8 cellular contexts compared by ENCODE assay signal in genomic region chr13:112969692-112970338, GRCh38. TPM values are rescaled to one million over a fixed set of nuclear protein-coding genes. Genes with fewer than 3 reads are reported as not detected.
A peak's percentile ranks its signal among the peaks of the same experiment; 100 is the strongest.
DNase-seq lines count a peak whose midpoint lies in the region; ATAC-seq and TF ChIP-seq lines count a peak whose summit lies in the region.

No MANE protein-coding gene starts in this region.

- peaks cover 21% of the 10 kb centered on the region for H3K4me1 Mint-ChIP-seq in activated T-cell treated with anti-CD3 and anti-CD28 coated beads, Interleukin-2, amount 50 U/mL, for 24 hours (ENCODE audit: low read depth)
- peaks cover 9% of the 10 kb centered on the region for H3K4me1 Mint-ChIP-seq in activated T-helper 1 cell treated with anti-CD3 and anti-CD28 coated beads, Interleukin-12 subunit alpha, Interleukin-12 subunit beta, Interleukin-2, Interleukin-4 antibody, amounts not matched to agents 30 ng/mL and 10 ng/mL and 1 ng/mL, durations not matched to agents 14 hours and 24 hours and 36 hours (ENCODE audit: low read depth)

- H3K4me3 Mint-ChIP-seq in activated T-cell treated with anti-CD3 and anti-CD28 coated beads, Interleukin-2, amount 50 U/mL, for 24 hours = peak overlapping the region; percentile 85
- H3K4me3 Mint-ChIP-seq in activated T-helper 1 cell treated with anti-CD3 and anti-CD28 coated beads, Interleukin-12 subunit alpha, Interleukin-12 subunit beta, Interleukin-2, Interleukin-4 antibody, amounts not matched to agents 30 ng/mL and 10 ng/mL and 1 ng/mL, durations not matched to agents 14 hours and 24 hours and 36 hours = peak overlapping the region; percentile 81

- DNase-seq in activated T-cell treated with anti-CD3 and anti-CD28 coated beads, Interleukin-2, amount 50 U/mL, for 24 hours = no peak
- DNase-seq in activated T-cell treated with anti-CD3 and anti-CD28 coated beads, Interleukin-2, amount 50 U/mL, for 48 hours = no peak
- no peak for DNase-seq in activated T-helper 1 cell treated with anti-CD3 and anti-CD28 coated beads, Interleukin-12 subunit alpha, Interleukin-12 subunit beta, Interleukin-2, Interleukin-4 antibody, amounts not matched to agents 30 ng/mL and 10 ng/mL and 1 ng/mL, durations not matched to agents 14 hours and 24 hours and 36 hours (ENCODE audit: low spot score)
- no peak for DNase-seq in right lobe of liver
- no peak for DNase-seq in midbrain (lab: John Stamatoyannopoulos, UW)

- H3K36me3 Mint-ChIP-seq in activated T-cell treated with anti-CD3 and anti-CD28 coated beads, Interleukin-2, amount 50 U/mL, for 24 hours (ENCODE audit: low read depth) = peaks cover 6% of the 10 kb centered on the region
- H3K36me3 Mint-ChIP-seq in activated T-helper 1 cell treated with anti-CD3 and anti-CD28 coated beads, Interleukin-12 subunit alpha, Interleukin-12 subunit beta, Interleukin-2, Interleukin-4 antibody, amounts not matched to agents 30 ng/mL and 10 ng/mL and 1 ng/mL, durations not matched to agents 14 hours and 24 hours and 36 hours (ENCODE audit: low read depth) = no peaks in the 10 kb centered on the region

- no peaks in the 10 kb centered on the region for H3K36me3 ChIP-seq in right lobe of liver
- H3K36me3 ChIP-seq in thymus (ENCODE audit: control insufficient read depth, insufficient read depth) = no peaks in the 10 kb centered on the region

- TF ChIP-seq POLR2A in right lobe of liver (IDR thresholded peaks at IDR 0.05) = no peak

- no peaks in the 10 kb centered on the region for H3K9me3 ChIP-seq in right lobe of liver
- no peaks in the 10 kb centered on the region for H3K9me3 ChIP-seq in thymus (ENCODE audit: control insufficient read depth)

- H3K27me3 Mint-ChIP-seq in activated T-cell treated with anti-CD3 and anti-CD28 coated beads, Interleukin-2, amount 50 U/mL, for 24 hours = no peaks in the 10 kb centered on the region
- H3K27me3 Mint-ChIP-seq in activated T-helper 1 cell treated with anti-CD3 and anti-CD28 coated beads, Interleukin-12 subunit alpha, Interleukin-12 subunit beta, Interleukin-2, Interleukin-4 antibody, amounts not matched to agents 30 ng/mL and 10 ng/mL and 1 ng/mL, durations not matched to agents 14 hours and 24 hours and 36 hours (ENCODE audit: insufficient read depth) = peaks cover 31% of the 10 kb centered on the region

- ATAC-seq in right lobe of liver = peak in 3 of 4 donors; percentile 7 to 24 (median 7)
- no peak for ATAC-seq in GM19324 (IDR thresholded peaks at IDR 0.05; ENCODE audit: low FRiP score, unreplicated experiment)
- no peak for ATAC-seq in HG03520 (IDR thresholded peaks at IDR 0.05; ENCODE audit: unreplicated experiment)

- intact Hi-C loops in activated T-helper 1 cell treated with anti-CD3 and anti-CD28 coated beads, Interleukin-12 subunit alpha, Interleukin-12 subunit beta, Interleukin-2, Interleukin-4 antibody, amounts not matched to agents 30 ng/mL and 10 ng/mL and 1 ng/mL, durations not matched to agents 14 hours and 24 hours and 36 hours (cut with micrococcal nuclease) = no loop called here
- intact Hi-C loops in right lobe of liver (cut with DNase I) = no loop called here

- peak overlapping the region; percentile 86 for H3K27ac Mint-ChIP-seq in activated T-cell treated with anti-CD3 and anti-CD28 coated beads, Interleukin-2, amount 50 U/mL, for 24 hours
- H3K27ac Mint-ChIP-seq in activated T-helper 1 cell treated with anti-CD3 and anti-CD28 coated beads, Interleukin-12 subunit alpha, Interleukin-12 subunit beta, Interleukin-2, Interleukin-4 antibody, amounts not matched to agents 30 ng/mL and 10 ng/mL and 1 ng/mL, durations not matched to agents 14 hours and 24 hours and 36 hours = peak overlapping the region; percentile 52

- peak overlapping the region in 1 of 3 donors; percentile 82 for H3K27ac ChIP-seq in right lobe of liver
- no peak overlapping the region for H3K27ac ChIP-seq in thymus (ENCODE audit: low read depth)

- H3K9me3 Mint-ChIP-seq in activated T-cell treated with anti-CD3 and anti-CD28 coated beads, Interleukin-2, amount 50 U/mL, for 24 hours = no peaks in the 10 kb centered on the region
- H3K9me3 Mint-ChIP-seq in activated T-helper 1 cell treated with anti-CD3 and anti-CD28 coated beads, Interleukin-12 subunit alpha, Interleukin-12 subunit beta, Interleukin-2, Interleukin-4 antibody, amounts not matched to agents 30 ng/mL and 10 ng/mL and 1 ng/mL, durations not matched to agents 14 hours and 24 hours and 36 hours = no peaks in the 10 kb centered on the region

- WGBS in right lobe of liver (ENCODE audit: insufficient coverage, low coverage, low lambda C conversion rate, missing lambda C conversion rate) = 51% methylated on average over 13 of the region's 13 CpGs
- WGBS in thymus = 62% methylated on average over 13 of the region's 13 CpGs

- H3K4me1 ChIP-seq in right lobe of liver (peaks cover 0 to 5% (median 1%) of the 10 kb centered on the region in 4 donors), thymus (ENCODE audit: control insufficient read depth, insufficient read depth, low read length) (peaks cover 10% of the 10 kb centered on the region)

- no peak for TF ChIP-seq CTCF in right lobe of liver (IDR thresholded peaks at IDR 0.05)

- peak overlapping the region; percentile 54 to 62 (median 61) for H3K4me3 ChIP-seq in right lobe of liver
- H3K4me3 ChIP-seq in thymus (ENCODE audit: low read length) = peak overlapping the region; percentile 66

- H3K27me3 ChIP-seq in right lobe of liver (no peaks in the 10 kb centered on the region), thymus (ENCODE audit: control insufficient read depth, insufficient read depth) (no peaks in the 10 kb centered on the region)

RNA-seq across cellular contexts. Expression of gene MCF2L, which starts 0.8 kb away (rescaled TPM):
- 0.42 TPM in 1 of 2 replicates, not detected in the other for total RNA-seq in activated T-helper 1 cell treated with anti-CD3 and anti-CD28 coated beads, Interleukin-12 subunit alpha, Interleukin-12 subunit beta, Interleukin-2, Interleukin-4 antibody, amounts not matched to agents 30 ng/mL and 10 ng/mL and 1 ng/mL, durations not matched to agents 14 hours and 24 hours and 36 hours
- 10 to 100 TPM in 5 of 6 experiments, 1 to 10 TPM in 1; 9.6 to 18.4 (median 11.7) TPM for total RNA-seq in right lobe of liver
- polyA plus RNA-seq in thymus = 28.6 TPM

Comparison
In these comparisons a context has a peak if more than half of its experiments do, and no peak if none do; other contexts are left out.
1. ATAC-seq: peak in right lobe of liver (3 of 4); none in GM19324 (single experiment) and HG03520 (single experiment).